ENCODE assay signal across 10 cellular contexts in the genomic region with DNA sequence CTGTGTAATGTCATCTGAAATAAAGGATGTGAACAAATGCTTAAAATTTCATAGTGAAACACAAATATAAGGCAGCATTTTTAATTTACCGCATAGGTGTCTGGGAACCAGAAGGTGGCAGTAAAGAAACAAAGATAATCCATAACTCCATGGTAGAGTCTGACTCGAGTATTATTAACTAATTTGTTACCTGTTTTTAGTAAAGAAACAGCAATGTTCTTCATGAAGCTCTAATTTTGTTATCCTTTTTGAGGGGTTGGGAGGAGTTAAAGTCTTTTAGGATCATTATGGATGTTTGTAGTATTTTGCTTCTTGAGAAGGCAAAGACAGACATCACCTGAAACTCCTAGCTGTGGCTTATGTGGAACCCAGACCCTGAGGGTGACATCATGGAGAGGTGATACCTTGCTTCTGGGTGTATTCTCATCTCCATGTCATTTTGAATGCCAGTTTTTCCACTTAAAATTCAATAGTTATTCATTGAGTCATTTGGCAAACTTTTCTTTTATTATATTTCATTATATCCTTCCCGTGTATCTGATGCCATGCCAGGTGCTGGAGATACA.
DNase-seq lines count a peak whose midpoint lies in the region; ATAC-seq, FAIRE-seq and TF ChIP-seq lines count a peak whose summit lies in the region.
"Had no signal": no experiment of that assay in that cellular context is flagged by ENCODE, and none has a peak within 500 bp of the region (broad histone marks: within the 10 kb centered on the region; RNA-seq: fewer than 3 reads in every experiment).

No MANE protein-coding gene starts in this region.

- H3K27me3 ChIP-seq in pancreas = no peaks in the 10 kb centered on the region

- peaks cover 0 to 3% (median 0%) of the 10 kb centered on the region in 3 donors for H3K36me3 ChIP-seq in pancreas

- H3K4me1 Mint-ChIP-seq in activated T-cell treated with anti-CD3 and anti-CD28 coated beads, Interleukin-2, amount 50 U/mL, for 24 hours (ENCODE audit: low read depth) = peaks cover 4% of the 10 kb centered on the region

- peak; percentile 48 to 87 (median 85) for ATAC-seq in pancreas
- no peak for ATAC-seq in HG03460 (IDR thresholded peaks at IDR 0.05; ENCODE audit: unreplicated experiment)

- H3K27ac Mint-ChIP-seq in activated T-cell treated with anti-CD3 and anti-CD28 coated beads, Interleukin-2, amount 50 U/mL, for 24 hours = no peak overlapping the region
- H3K27ac Mint-ChIP-seq: T-helper 1 cell treated with Interleukin-12 subunit alpha and Interleukin-12 subunit beta and Interleukin-4 antibody, amounts not matched to agents 30 μg/mL and 1 μg/mL, for 36 hours had no signal

- no peaks in the 10 kb centered on the region for H3K27me3 Mint-ChIP-seq in activated T-cell treated with anti-CD3 and anti-CD28 coated beads, Interleukin-2, amount 50 U/mL, for 24 hours

- H3K9me3 ChIP-seq in pancreas = no peaks in the 10 kb centered on the region

- FAIRE-seq in pancreas (lab: Jason Lieb, UNC) = peak; percentile 63

- no peak overlapping the region for H3K27ac ChIP-seq in pancreas
- H3K27ac ChIP-seq: skin epidermis had no signal

- peaks cover 37% of the 10 kb centered on the region for H3K36me3 Mint-ChIP-seq in activated T-cell treated with anti-CD3 and anti-CD28 coated beads, Interleukin-2, amount 50 U/mL, for 24 hours (ENCODE audit: low read depth)

- DNase-seq in Daoy (ENCODE audit: low read depth) (peak; percentile 16), KG1 (lab: John Stamatoyannopoulos, UW) (peak; percentile 16), SKM-1 treated with dmso at 0.1 percent for 144 hours (lab: John Stamatoyannopoulos, UW; ENCODE audit: unreplicated experiment) (peak; percentile 4), fibroblast of mammary gland (ENCODE audit: low read depth) (peak; percentile 69), pancreas (no peak), posterior cingulate gyrus (no peak)
- no peak for DNase-seq in activated T-cell treated with anti-CD3 and anti-CD28 coated beads, Interleukin-2, amount 50 U/mL, for 24 hours

- no peak overlapping the region for H3K4me3 Mint-ChIP-seq in activated T-cell treated with anti-CD3 and anti-CD28 coated beads, Interleukin-2, amount 50 U/mL, for 24 hours
- H3K4me3 Mint-ChIP-seq: T-helper 1 cell treated with Interleukin-12 subunit alpha and Interleukin-12 subunit beta and Interleukin-4 antibody, amounts not matched to agents 30 μg/mL and 1 μg/mL, for 36 hours had no signal

- TF ChIP-seq CTCF in fibroblast of mammary gland (conservative IDR thresholded peaks at IDR 0.05; ENCODE audit: control insufficient read depth, insufficient read depth, low read depth, low read length) (peak; percentile 66), pancreas (IDR thresholded peaks at IDR 0.05) (peak in 3 of 4 donors; percentile 31 to 45 (median 42))

- no peaks in the 10 kb centered on the region for H3K9me3 Mint-ChIP-seq in activated T-cell treated with anti-CD3 and anti-CD28 coated beads, Interleukin-2, amount 50 U/mL, for 24 hours
- H3K9me3 Mint-ChIP-seq: T-helper 1 cell treated with Interleukin-12 subunit alpha and Interleukin-12 subunit beta and Interleukin-4 antibody, amounts not matched to agents 30 μg/mL and 1 μg/mL, for 36 hours had no signal

- intact Hi-C loops in pancreas (cut with DNase I) = no loop called here
- intact Hi-C loops in posterior cingulate gyrus (cut with DNase I) = loop anchor here (1.0 to 5.0 kb wide), 2 partner anchors 356 to 450 kb away; no protein-coding TSS in a partner anchor

- 30 to 31% methylated on average over 3 of the region's 3 CpGs for WGBS in pancreas, 2 donors

- no peaks in the 10 kb centered on the region for H3K4me1 ChIP-seq in pancreas

- H3K4me3 ChIP-seq in fibroblast of mammary gland (ENCODE audit: control insufficient read depth, low read depth, low read length) (no peak overlapping the region), pancreas (no peak overlapping the region)
- H3K4me3 ChIP-seq: skin epidermis had no signal

Comparison
In these comparisons a context has a peak if more than half of its experiments do, and no peak if none do; other contexts are left out.
1. DNase-seq: peak in Daoy (single experiment), KG1 (single experiment), SKM-1 treated with dmso at 0.1 percent for 144 hours (single experiment) and fibroblast of mammary gland (single experiment); none in pancreas (0 of 6), activated T-cell treated with anti-CD3 and anti-CD28 coated beads, Interleukin-2, amount 50 U/mL, for 24 hours (single experiment) and posterior cingulate gyrus (0 of 10).